1 cellular context compared by ENCODE assay signal in genomic region chr7:77316219-77316978, GRCh38.
TF ChIP-seq lines count a peak whose summit lies in the region.

No MANE protein-coding gene starts in this region.

TF ChIP-seq in HCT116, 20 proteins besides CTCF, POLR2A, EP300 and RAD21 (continued from another document):
- TF ChIP-seq ATF3 (IDR thresholded peaks at IDR 0.05): no peak
- TF ChIP-seq TCF7L2 (IDR thresholded peaks at IDR 0.05; ENCODE audit: borderline replicate concordance, extremely low read depth, insufficient read depth, insufficient read length): no peak
- no peak for TF ChIP-seq ZNF274 (IDR thresholded peaks at IDR 0.05; ENCODE audit: low read depth, low read length)
- TF ChIP-seq REST (IDR thresholded peaks at IDR 0.05; ENCODE audit: low read depth): no peak
- TF ChIP-seq CBX3 (IDR thresholded peaks at IDR 0.05; ENCODE audit: low read depth): no peak
- no peak for TF ChIP-seq ZFX (IDR thresholded peaks at IDR 0.05)
